In genomic region chr2:202638710-202639109, GRCh38 we compare ENCODE assay signal across 22 cellular contexts. TPM values are rescaled to one million over a fixed set of nuclear protein-coding genes. Genes with fewer than 3 reads are reported as not detected.
A peak's percentile ranks its signal among the peaks of the same experiment; 100 is the strongest.
DNase-seq lines count a peak whose midpoint lies in the region; ATAC-seq and TF ChIP-seq lines count a peak whose summit lies in the region.
"Had no signal": no experiment of that assay in that cellular context is flagged by ENCODE, and none has a peak within 500 bp of the region (broad histone marks: within the 10 kb centered on the region; RNA-seq: fewer than 3 reads in every experiment).

No MANE protein-coding gene starts in this region.

- H3K9me3 ChIP-seq in CD8-positive, alpha-beta T cell (ENCODE audit: low read length): no peaks in the 10 kb centered on the region
- H3K9me3 ChIP-seq: A549, body of pancreas, psoas muscle, SJSA1, thoracic aorta had no signal

- H3K27me3 ChIP-seq in CD8-positive, alpha-beta T cell (ENCODE audit: insufficient read depth, low read length): no peaks in the 10 kb centered on the region
- H3K27me3 ChIP-seq: BLaER1 treated with 17β-estradiol and CSF1 and Interleukin-3, amounts not matched to agents 10 nM and 100 nM; body of pancreas; neural progenitor cell; SJSA1 had no signal

- H3K9me3 Mint-ChIP-seq in activated CD4-positive, alpha-beta T cell treated with anti-CD3 and anti-CD28 coated beads, Interleukin-2, amount 10 ng/mL, durations not matched to agents 24 days and 14 days: no peaks in the 10 kb centered on the region
- no peaks in the 10 kb centered on the region for H3K9me3 Mint-ChIP-seq in CD8-positive, alpha-beta T cell
- H3K9me3 Mint-ChIP-seq in activated T-helper 17 cell treated with anti-CD3 and anti-CD28 coated beads, Interleukin-2, amount 50 U/mL, for 72 hours: no peaks in the 10 kb centered on the region
- no peaks in the 10 kb centered on the region for H3K9me3 Mint-ChIP-seq in naive B cell

- peaks cover 4% of the 10 kb centered on the region for H3K36me3 Mint-ChIP-seq in activated CD4-positive, alpha-beta T cell treated with anti-CD3 and anti-CD28 coated beads, Interleukin-2, amount 10 ng/mL, durations not matched to agents 24 days and 14 days (ENCODE audit: low read depth)
- H3K36me3 Mint-ChIP-seq in CD8-positive, alpha-beta T cell: peaks cover 13% of the 10 kb centered on the region
- peaks cover 26% of the 10 kb centered on the region for H3K36me3 Mint-ChIP-seq in activated T-helper 17 cell treated with anti-CD3 and anti-CD28 coated beads, Interleukin-2, amount 50 U/mL, for 72 hours (ENCODE audit: low read depth)
- H3K36me3 Mint-ChIP-seq in naive B cell: peaks cover 5 to 6% of the 10 kb centered on the region in 2 donors

- no peak for DNase-seq in activated CD4-positive, alpha-beta T cell treated with anti-CD3 and anti-CD28 coated beads, Interleukin-2, amount 10 ng/mL, durations not matched to agents 24 days and 14 days
- DNase-seq in activated CD4-positive, alpha-beta T cell treated with anti-CD3 and anti-CD28 coated beads, Interleukin-2, amount 50 U/mL, for 48 hours: no peak
- no peak for DNase-seq in CD8-positive, alpha-beta T cell
- DNase-seq in naive B cell (no peak), GM19238 (ENCODE audit: insufficient read length, low spot score) (no peak), NCI-H2196 (lab: John Stamatoyannopoulos, UW; ENCODE audit: unreplicated experiment) (no peak)
- DNase-seq: activated gamma-delta T cell treated with Interleukin-2 at 50 U/mL for 16 hours; body of pancreas; DMS153; foreskin fibroblast; NCI-H1105 treated with DMSO at 0.1 percent for 48 hours; NCI-H526; OCI-M1; psoas muscle; stimulated activated CD8-positive, alpha-beta memory T cell treated with anti-CD3 and anti-CD28 coated beads, Interleukin-4, amount 100 ng/mL, for 48 hours had no signal

- H3K27ac ChIP-seq in CD8-positive, alpha-beta T cell (ENCODE audit: low read depth, low read length): peak overlapping the region; percentile 58
- H3K27ac ChIP-seq: BLaER1 treated with 17β-estradiol and CSF1 and Interleukin-3, amounts not matched to agents 10 nM and 100 nM; neural progenitor cell; psoas muscle; SJSA1; thoracic aorta had no signal

- intact Hi-C loops in activated CD4-positive, alpha-beta T cell treated with anti-CD3 and anti-CD28 coated beads, Interleukin-2, amount 10 ng/mL, durations not matched to agents 24 days and 14 days (cut with micrococcal nuclease): loop anchor here (1.0 to 10.0 kb wide), 11 partner anchors 28 to 1824 kb away; partner anchors contain the start of genes BMPR2, BZW1, CASP8 and CYP20A1
- intact Hi-C loops in CD8-positive, alpha-beta T cell (cut with DNase I, micrococcal nuclease): loop anchor here (5.0 to 10.0 kb wide), 7 partner anchors 124 to 1384 kb away; partner anchors contain the start of genes BMPR2 (in 1 of the 2), CD28 (in 1 of the 2), NOP58 (in 1 of the 2) and STRADB (in 1 of the 2)

- H3K36me3 ChIP-seq in CD8-positive, alpha-beta T cell (ENCODE audit: insufficient read depth, low read length): no peaks in the 10 kb centered on the region
- H3K36me3 ChIP-seq: neural progenitor cell, SJSA1, thoracic aorta had no signal

- no peaks in the 10 kb centered on the region for H3K27me3 Mint-ChIP-seq in activated CD4-positive, alpha-beta T cell treated with anti-CD3 and anti-CD28 coated beads, Interleukin-2, amount 10 ng/mL, durations not matched to agents 24 days and 14 days
- H3K27me3 Mint-ChIP-seq in CD8-positive, alpha-beta T cell (ENCODE audit: low read depth): no peaks in the 10 kb centered on the region
- H3K27me3 Mint-ChIP-seq in activated T-helper 17 cell treated with anti-CD3 and anti-CD28 coated beads, Interleukin-2, amount 50 U/mL, for 72 hours: no peaks in the 10 kb centered on the region
- no peaks in the 10 kb centered on the region for H3K27me3 Mint-ChIP-seq in naive B cell

- H3K4me3 ChIP-seq in CD8-positive, alpha-beta T cell (ENCODE audit: low read depth, low read length): peak overlapping the region; percentile 22
- H3K4me3 ChIP-seq: A549; BLaER1 treated with 17β-estradiol and CSF1 and Interleukin-3, amounts not matched to agents 10 nM and 100 nM; body of pancreas; neural progenitor cell; psoas muscle; SJSA1; thoracic aorta had no signal

- ATAC-seq in CD8-positive, alpha-beta T cell: no peak
- peak; percentile 14 for ATAC-seq in activated T-helper 17 cell treated with anti-CD3 and anti-CD28 coated beads, Interleukin-2, amount 50 U/mL, for 72 hours (replicated peaks)
- no peak for ATAC-seq in naive B cell (ENCODE audit: low read depth in 2 of 2)
- ATAC-seq in HG03097 (IDR thresholded peaks at IDR 0.05; ENCODE audit: low FRiP score, unreplicated experiment): no peak
- ATAC-seq: A549, body of pancreas, psoas muscle had no signal

- CTCF ChIA-PET in CD8-positive, alpha-beta T cell (lab: Charles Lee): interaction anchor here (0.9 to 1.2 kb wide), 2 partner anchors 17 to 50 kb away, joined by 3 read pairs; no protein-coding TSS in a partner anchor

- no peak for TF ChIP-seq CTCF in CD8-positive, alpha-beta T cell (IDR thresholded peaks at IDR 0.05)

- H3K4me1 ChIP-seq in CD8-positive, alpha-beta T cell (ENCODE audit: insufficient read depth, low read length): peaks cover 49% of the 10 kb centered on the region
- H3K4me1 ChIP-seq: psoas muscle had no signal

- peaks cover 40% of the 10 kb centered on the region for H3K4me1 Mint-ChIP-seq in activated CD4-positive, alpha-beta T cell treated with anti-CD3 and anti-CD28 coated beads, Interleukin-2, amount 10 ng/mL, durations not matched to agents 24 days and 14 days
- H3K4me1 Mint-ChIP-seq in CD8-positive, alpha-beta T cell (ENCODE audit: low read depth): peaks cover 56% of the 10 kb centered on the region
- peaks cover 35% of the 10 kb centered on the region for H3K4me1 Mint-ChIP-seq in activated T-helper 17 cell treated with anti-CD3 and anti-CD28 coated beads, Interleukin-2, amount 50 U/mL, for 72 hours
- peaks cover 48 to 67% (median 50%) of the 10 kb centered on the region in 3 donors for H3K4me1 Mint-ChIP-seq in naive B cell

- POLR2A ChIA-PET in CD8-positive, alpha-beta T cell (lab: Charles Lee): no interaction called here

- peak overlapping the region; percentile 83 for H3K4me3 Mint-ChIP-seq in activated CD4-positive, alpha-beta T cell treated with anti-CD3 and anti-CD28 coated beads, Interleukin-2, amount 10 ng/mL, durations not matched to agents 24 days and 14 days
- peak overlapping the region; percentile 86 for H3K4me3 Mint-ChIP-seq in CD8-positive, alpha-beta T cell
- H3K4me3 Mint-ChIP-seq in activated T-helper 17 cell treated with anti-CD3 and anti-CD28 coated beads, Interleukin-2, amount 50 U/mL, for 72 hours: peak overlapping the region; percentile 98
- H3K4me3 Mint-ChIP-seq in naive B cell: peak overlapping the region in 6 of 8 donors; percentile 6 to 98 (median 62)
- H3K4me3 Mint-ChIP-seq: neural progenitor cell had no signal

- H3K27ac Mint-ChIP-seq in activated CD4-positive, alpha-beta T cell treated with anti-CD3 and anti-CD28 coated beads, Interleukin-2, amount 10 ng/mL, durations not matched to agents 24 days and 14 days: peak overlapping the region; percentile 88
- peak overlapping the region; percentile 94 for H3K27ac Mint-ChIP-seq in CD8-positive, alpha-beta T cell
- peak overlapping the region; percentile 91 for H3K27ac Mint-ChIP-seq in activated T-helper 17 cell treated with anti-CD3 and anti-CD28 coated beads, Interleukin-2, amount 50 U/mL, for 72 hours
- H3K27ac Mint-ChIP-seq in naive B cell: peak overlapping the region in 5 of 6 donors; percentile 62 to 90 (median 70)
- H3K27ac Mint-ChIP-seq: neural progenitor cell had no signal

RNA-seq across cellular contexts. Expression of gene FAM117B, which starts 3.9 kb away (rescaled TPM):
- total RNA-seq in activated CD4-positive, alpha-beta T cell treated with anti-CD3 and anti-CD28 coated beads, Interleukin-2, amount 10 ng/mL, durations not matched to agents 24 days and 14 days: 14.5 TPM in 2 replicates
- total RNA-seq in CD8-positive, alpha-beta T cell: 10 to 100 TPM; 40.0 to 45.8 TPM
- total RNA-seq in activated T-helper 17 cell treated with anti-CD3 and anti-CD28 coated beads, Interleukin-2, amount 50 U/mL, for 72 hours: 10 to 100 TPM in 1 of 2 donors, 1 to 10 TPM in 1; 5.6 to 26.1 TPM
- 10 to 100 TPM; 17.7 to 31.3 (median 21.8) TPM for polyA plus RNA-seq in naive B cell (ENCODE audit: low read depth in 6 of 6)
